In the genomic region with DNA sequence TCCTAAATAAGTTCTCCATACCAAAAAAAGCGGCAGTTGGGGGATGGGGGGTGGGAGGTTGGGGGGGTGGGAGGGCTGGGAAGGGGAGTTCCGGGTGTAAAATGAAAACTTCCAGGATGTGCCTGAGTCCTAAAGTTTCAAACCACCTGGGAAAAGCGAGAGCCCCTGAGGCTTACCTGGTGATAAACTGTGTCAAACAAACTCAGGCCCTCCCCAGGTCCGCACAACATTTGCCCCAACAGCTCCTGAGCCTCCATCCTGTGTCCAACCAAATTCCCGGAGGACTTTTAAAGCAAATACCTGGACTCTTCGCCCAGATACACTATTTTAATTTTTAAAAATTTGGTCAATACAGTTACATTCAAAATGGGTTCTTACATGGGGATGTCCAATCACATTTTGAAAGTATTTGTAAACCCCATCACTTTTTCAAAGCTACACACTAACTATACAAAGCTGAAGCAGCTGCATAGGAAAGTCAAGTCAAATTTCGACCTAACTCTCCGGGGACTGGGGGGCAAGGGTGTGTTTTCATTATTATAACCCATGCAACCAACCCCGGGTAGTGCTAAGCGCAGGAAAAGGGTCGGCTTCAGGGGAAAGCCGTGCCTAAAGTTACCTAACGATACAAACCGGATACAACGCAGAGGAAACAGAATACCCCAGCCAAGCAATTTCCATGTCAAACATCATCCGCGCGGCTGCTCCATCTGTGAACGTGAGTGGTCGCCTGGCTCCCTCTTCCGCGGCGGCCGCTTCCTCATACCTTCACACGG, we compare ENCODE assay signal across 12 cellular contexts. TPM values are rescaled to one million over a fixed set of nuclear protein-coding genes. Genes with fewer than 3 reads are reported as not detected.
DNase-seq lines count a peak whose midpoint lies in the region; ATAC-seq and TF ChIP-seq lines count a peak whose summit lies in the region.
"Had no signal": no experiment of that assay in that cellular context is flagged by ENCODE, and none has a peak within 500 bp of the region (broad histone marks: within the 10 kb centered on the region; RNA-seq: fewer than 3 reads in every experiment).

No MANE protein-coding gene starts in this region.

- H3K79me2 ChIP-seq in fibroblast of lung (ENCODE audit: control insufficient read depth, insufficient read depth, low read length), result no peaks in the 10 kb centered on the region

- no peak for ATAC-seq in stimulated activated effector memory CD8-positive, alpha-beta T cell treated with anti-CD3 and anti-CD28 coated beads, Interleukin-12 subunit alpha, Interleukin-12 subunit beta, amount 100 ng/mL, for 72 hours
- no peak for ATAC-seq in HG03378 (IDR thresholded peaks at IDR 0.05; ENCODE audit: unreplicated experiment)
- ATAC-seq in HG03439 (IDR thresholded peaks at IDR 0.05; ENCODE audit: unreplicated experiment), result no peak
- no peak for ATAC-seq in HG03457 (IDR thresholded peaks at IDR 0.05; ENCODE audit: unreplicated experiment)
- ATAC-seq: left lobe of liver, right lobe of liver had no signal

- H3K9ac ChIP-seq in fibroblast of lung (ENCODE audit: insufficient read depth, low read length), result no peak overlapping the region

- peaks cover 23% of the 10 kb centered on the region for H3K4me1 ChIP-seq in SJCRH30
- no peaks in the 10 kb centered on the region for H3K4me1 ChIP-seq in fibroblast of lung (ENCODE audit: control insufficient read depth, extremely low read depth, insufficient read depth, low read length)

- H2AFZ ChIP-seq in fibroblast of lung (ENCODE audit: low read length), result no peak overlapping the region

- TF ChIP-seq CTCF in fibroblast of lung (conservative IDR thresholded peaks at IDR 0.05 in 1 of 2, IDR thresholded peaks at IDR 0.05 in 1 of 2; ENCODE audit: low read depth in 1 of 2, low read length in 2 of 2), result no peak

- peak overlapping the region; percentile 62 for H3K27ac Mint-ChIP-seq in activated CD4-positive, alpha-beta T cell treated with anti-CD3 and anti-CD28 coated beads, Interleukin-2, amount 10 ng/mL, durations not matched to agents 7 days and 5 days
- no peak overlapping the region for H3K27ac Mint-ChIP-seq in stimulated activated effector memory CD8-positive, alpha-beta T cell treated with anti-CD3 and anti-CD28 coated beads, Interleukin-12 subunit alpha, Interleukin-12 subunit beta, amount 100 ng/mL, for 72 hours

- H3K27ac ChIP-seq in SJCRH30, result no peak overlapping the region
- H3K27ac ChIP-seq in fibroblast of lung (ENCODE audit: insufficient read depth, low read length), result no peak overlapping the region
- H3K27ac ChIP-seq: epithelial cell of prostate, right lobe of liver had no signal

- DNase-seq in activated CD4-positive, alpha-beta T cell treated with anti-CD3 and anti-CD28 coated beads, Interleukin-2, amount 10 ng/mL, durations not matched to agents 7 days and 5 days, result no peak
- DNase-seq in activated CD4-positive, alpha-beta T cell treated with anti-CD3 and anti-CD28 coated beads for 4 hours, result no peak
- no peak for DNase-seq in SJCRH30
- no peak for DNase-seq in fibroblast of lung (ENCODE audit: low read depth in 2 of 2)
- peak in 1 of 2 donors; percentile 56 for DNase-seq in stimulated activated effector memory CD8-positive, alpha-beta T cell treated with anti-CD3 and anti-CD28 coated beads, Interleukin-12 subunit alpha, Interleukin-12 subunit beta, amount 100 ng/mL, for 72 hours (ENCODE audit: low spot score in 2 of 2)
- DNase-seq: NCI-H2029, right lobe of liver had no signal

- peaks cover 3% of the 10 kb centered on the region for H3K9me3 Mint-ChIP-seq in activated CD4-positive, alpha-beta T cell treated with anti-CD3 and anti-CD28 coated beads, Interleukin-2, amount 10 ng/mL, durations not matched to agents 7 days and 5 days
- peaks cover 9% of the 10 kb centered on the region for H3K9me3 Mint-ChIP-seq in stimulated activated effector memory CD8-positive, alpha-beta T cell treated with anti-CD3 and anti-CD28 coated beads, Interleukin-12 subunit alpha, Interleukin-12 subunit beta, amount 100 ng/mL, for 72 hours

- peak overlapping the region; percentile 5 for H3K4me2 ChIP-seq in fibroblast of lung (ENCODE audit: extremely low read depth, insufficient read depth, low read length)

- H3K4me3 Mint-ChIP-seq in activated CD4-positive, alpha-beta T cell treated with anti-CD3 and anti-CD28 coated beads, Interleukin-2, amount 10 ng/mL, durations not matched to agents 7 days and 5 days, result peak overlapping the region; percentile 91
- H3K4me3 Mint-ChIP-seq in stimulated activated effector memory CD8-positive, alpha-beta T cell treated with anti-CD3 and anti-CD28 coated beads, Interleukin-12 subunit alpha, Interleukin-12 subunit beta, amount 100 ng/mL, for 72 hours, result peak overlapping the region; percentile 98

- H3K27me3 ChIP-seq in SJCRH30, result peaks cover 24% of the 10 kb centered on the region
- peaks cover 76% of the 10 kb centered on the region for H3K27me3 ChIP-seq in fibroblast of lung (ENCODE audit: control insufficient read depth, insufficient read depth, low read length)

- CTCF ChIA-PET in activated CD4-positive, alpha-beta T cell treated with anti-CD3 and anti-CD28 coated beads, Interleukin-2, amount 10 ng/mL, durations not matched to agents 7 days and 5 days (lab: Charles Lee), result interaction anchor here (0.7 to 2.1 kb wide), 7 partner anchors 9 to 225 kb away, joined by 3 to 13 read pairs (median 4); no protein-coding TSS in a partner anchor

- no peaks in the 10 kb centered on the region for H4K20me1 ChIP-seq in fibroblast of lung (ENCODE audit: control insufficient read depth, extremely low read depth, insufficient read depth, low read length)

- H3K9me3 ChIP-seq in SJCRH30 (replicated peaks) (no peaks in the 10 kb centered on the region), fibroblast of lung (ENCODE audit: control insufficient read depth, insufficient read depth, low read depth, low read length) (no peaks in the 10 kb centered on the region)
- H3K9me3 ChIP-seq: right lobe of liver had no signal

- peaks cover 10% of the 10 kb centered on the region for H3K36me3 Mint-ChIP-seq in activated CD4-positive, alpha-beta T cell treated with anti-CD3 and anti-CD28 coated beads, Interleukin-2, amount 10 ng/mL, durations not matched to agents 7 days and 5 days (ENCODE audit: low read depth)
- peaks cover 23% of the 10 kb centered on the region for H3K36me3 Mint-ChIP-seq in stimulated activated effector memory CD8-positive, alpha-beta T cell treated with anti-CD3 and anti-CD28 coated beads, Interleukin-12 subunit alpha, Interleukin-12 subunit beta, amount 100 ng/mL, for 72 hours

- H3K36me3 ChIP-seq in SJCRH30 (no peaks in the 10 kb centered on the region), fibroblast of lung (ENCODE audit: control insufficient read depth, insufficient read depth, low read length) (no peaks in the 10 kb centered on the region)
- H3K36me3 ChIP-seq: right lobe of liver had no signal

- POLR2A ChIA-PET in activated CD4-positive, alpha-beta T cell treated with anti-CD3 and anti-CD28 coated beads, Interleukin-2, amount 10 ng/mL, durations not matched to agents 7 days and 5 days (lab: Charles Lee), result interaction anchor here (0.6 kb wide), 1 partner anchor 39 kb away, joined by 3 read pairs; no protein-coding TSS in a partner anchor

- H3K4me3 ChIP-seq in SJCRH30 (peak overlapping the region; percentile 63), fibroblast of lung (replicated peaks in 1 of 4; ENCODE audit: control extremely low read depth in 1 of 4, insufficient read depth in 1 of 4, low read depth in 3 of 4, low read length in 4 of 4) (no peak overlapping the region)
- H3K4me3 ChIP-seq: right lobe of liver had no signal

- peaks cover 69% of the 10 kb centered on the region for H3K4me1 Mint-ChIP-seq in activated CD4-positive, alpha-beta T cell treated with anti-CD3 and anti-CD28 coated beads, Interleukin-2, amount 10 ng/mL, durations not matched to agents 7 days and 5 days
- peaks cover 32% of the 10 kb centered on the region for H3K4me1 Mint-ChIP-seq in stimulated activated effector memory CD8-positive, alpha-beta T cell treated with anti-CD3 and anti-CD28 coated beads, Interleukin-12 subunit alpha, Interleukin-12 subunit beta, amount 100 ng/mL, for 72 hours

- peaks cover 91% of the 10 kb centered on the region for H3K27me3 Mint-ChIP-seq in activated CD4-positive, alpha-beta T cell treated with anti-CD3 and anti-CD28 coated beads, Interleukin-2, amount 10 ng/mL, durations not matched to agents 7 days and 5 days

RNA-seq across cellular contexts. Expression of gene FOXB1, which starts 0.7 kb away (rescaled TPM):
- total RNA-seq in activated CD4-positive, alpha-beta T cell treated with anti-CD3 and anti-CD28 coated beads, Interleukin-2, amount 10 ng/mL, durations not matched to agents 7 days and 5 days, result under 1 TPM; 0.54 to 0.57 TPM
- 0.51 and 0.76 TPM in 2 replicates for total RNA-seq in SJCRH30 (2014; rRNA removed; shearing (Covaris generic))
- not detected in 2 replicates for total RNA-seq in fibroblast of lung
- polyA plus RNA-seq in fibroblast of lung, result not detected in 2 replicates
- not detected in 2 replicates for polyA plus RNA-seq in fibroblast of lung (2012)
- polyA minus RNA-seq in fibroblast of lung (ENCODE audit: low replicate concordance), result not detected in 2 replicates
- total RNA-seq: left lobe of liver, right lobe of liver had no signal
